In genomic region chr3:188279696-188280398, GRCh38 we compare ENCODE assay signal across 14 cellular contexts.
A peak's percentile ranks its signal among the peaks of the same experiment; 100 is the strongest.
DNase-seq lines count a peak whose midpoint lies in the region; ATAC-seq and TF ChIP-seq lines count a peak whose summit lies in the region.
"Had no signal": no experiment of that assay in that cellular context is flagged by ENCODE, and none has a peak within 500 bp of the region (broad histone marks: within the 10 kb centered on the region; RNA-seq: fewer than 3 reads in every experiment).

No MANE protein-coding gene starts in this region.

- DNase-seq in NCI-H345 (lab: John Stamatoyannopoulos, UW) = peak; percentile 12
- DNase-seq in NCI-H345 treated with DMSO at 0.1 percent for 48 hours (lab: John Stamatoyannopoulos, UW; ENCODE audit: unreplicated experiment) = no peak
- DNase-seq in fibroblast of peridontal ligament (ENCODE audit: extremely low read depth) = peak; percentile 29
- no peak for DNase-seq in activated CD4-positive, alpha-beta memory T cell treated with anti-CD3 and anti-CD28 coated beads for 36 hours
- DNase-seq: DMS 273 treated with DMSO at 0.1 percent for 48 hours, NCI-H446, right lobe of liver had no signal

- H3K4me1 ChIP-seq in OCI-LY1 (ENCODE audit: insufficient read depth, low read length, severe bottlenecking) (peaks cover 37% of the 10 kb centered on the region), skeletal muscle tissue (ENCODE audit: control insufficient read depth in 3 of 3, insufficient read depth in 3 of 3, low read length in 3 of 3) (peaks cover 37 to 48% (median 38%) of the 10 kb centered on the region in 3 donors)

- peak; percentile 73 for TF ChIP-seq CTCF in OCI-LY1 (IDR thresholded peaks at IDR 0.05; ENCODE audit: low read length)

- no peak overlapping the region for H3K27ac Mint-ChIP-seq in activated CD4-positive, alpha-beta memory T cell treated with anti-CD3 and anti-CD28 coated beads for 36 hours
- H3K27ac Mint-ChIP-seq: IgD-negative memory B cell, WTC11 had no signal

- H3K9ac ChIP-seq in OCI-LY1 (ENCODE audit: low read length) (no peak overlapping the region; the same call in 1 of the 2 replicates), skeletal muscle tissue (ENCODE audit: low read depth in 1 of 3, low read length in 3 of 3) (no peak overlapping the region)

- H3K9me3 ChIP-seq in OCI-LY1 (ENCODE audit: low read length) = no peaks in the 10 kb centered on the region
- no peaks in the 10 kb centered on the region for H3K9me3 ChIP-seq in skeletal muscle tissue (ENCODE audit: control insufficient read depth in 3 of 3, low read length in 3 of 3)
- H3K9me3 ChIP-seq: right lobe of liver had no signal

- H3K27me3 ChIP-seq in OCI-LY1 (ENCODE audit: insufficient read depth, low read length) (no peaks in the 10 kb centered on the region), skeletal muscle tissue (ENCODE audit: control insufficient read depth in 3 of 3, insufficient read depth in 3 of 3, low read length in 3 of 3) (no peaks in the 10 kb centered on the region)
- H3K27me3 ChIP-seq: right lobe of liver had no signal

- no peak overlapping the region for H2AFZ ChIP-seq in OCI-LY1 (ENCODE audit: low read length)

- peaks cover 33% of the 10 kb centered on the region for H3K4me1 Mint-ChIP-seq in activated CD4-positive, alpha-beta memory T cell treated with anti-CD3 and anti-CD28 coated beads for 36 hours (ENCODE audit: low read depth)

- H3F3A ChIP-seq in OCI-LY1 (ENCODE audit: insufficient read depth, low read length) = no peaks in the 10 kb centered on the region

- H3K36me3 Mint-ChIP-seq in activated CD4-positive, alpha-beta memory T cell treated with anti-CD3 and anti-CD28 coated beads for 36 hours = no peaks in the 10 kb centered on the region
- H3K36me3 Mint-ChIP-seq: WTC11 had no signal

- POLR2A ChIA-PET in activated CD4-positive, alpha-beta memory T cell treated with anti-CD3 and anti-CD28 coated beads for 36 hours (lab: Charles Lee) = interaction anchor here (0.6 kb wide), 1 partner anchor 548 kb away, joined by 4 read pairs; no protein-coding TSS in a partner anchor

- CTCF ChIA-PET in activated CD4-positive, alpha-beta memory T cell treated with anti-CD3 and anti-CD28 coated beads for 36 hours (lab: Charles Lee) = interaction anchor here (0.6 to 3.0 kb wide), 6 partner anchors 388 to 541 kb away, joined by 3 to 16 read pairs (median 3); no protein-coding TSS in a partner anchor

- H3K4me3 ChIP-seq in OCI-LY1 (ENCODE audit: low read depth, low read length, poor library complexity, severe bottlenecking) (no peak overlapping the region), skeletal muscle tissue (ENCODE audit: low read length in 3 of 3) (no peak overlapping the region)
- H3K4me3 ChIP-seq: GM12878, right lobe of liver had no signal

- no peaks in the 10 kb centered on the region for H3K9me3 Mint-ChIP-seq in activated CD4-positive, alpha-beta memory T cell treated with anti-CD3 and anti-CD28 coated beads for 36 hours
- H3K9me3 Mint-ChIP-seq: IgD-negative memory B cell, WTC11 had no signal

- H3K79me2 ChIP-seq in OCI-LY1 (ENCODE audit: insufficient read depth, low read length) = no peaks in the 10 kb centered on the region

- H3K4me3 Mint-ChIP-seq in activated CD4-positive, alpha-beta memory T cell treated with anti-CD3 and anti-CD28 coated beads for 36 hours = no peak overlapping the region
- H3K4me3 Mint-ChIP-seq: IgD-negative memory B cell, WTC11 had no signal

- H4K20me1 ChIP-seq in OCI-LY1 (ENCODE audit: insufficient read depth, low read length) = no peaks in the 10 kb centered on the region

- H3K27me3 Mint-ChIP-seq in activated CD4-positive, alpha-beta memory T cell treated with anti-CD3 and anti-CD28 coated beads for 36 hours = no peaks in the 10 kb centered on the region
- H3K27me3 Mint-ChIP-seq: IgD-negative memory B cell had no signal

- H3K9me2 ChIP-seq in OCI-LY1 (ENCODE audit: low read depth, low read length) = no peaks in the 10 kb centered on the region

- no peak for ATAC-seq in HG03342 (IDR thresholded peaks at IDR 0.05; ENCODE audit: unreplicated experiment)
- ATAC-seq in HG02973 (IDR thresholded peaks at IDR 0.05; ENCODE audit: unreplicated experiment) = no peak
- ATAC-seq: GM12878, WTC11 had no signal

- H3K36me3 ChIP-seq in OCI-LY1 (ENCODE audit: insufficient read depth, low read length) = no peaks in the 10 kb centered on the region
- no peaks in the 10 kb centered on the region for H3K36me3 ChIP-seq in skeletal muscle tissue (ENCODE audit: control insufficient read depth in 3 of 3, insufficient read depth in 3 of 3, low read length in 3 of 3)
- H3K36me3 ChIP-seq: right lobe of liver had no signal

- intact Hi-C loops in activated CD4-positive, alpha-beta memory T cell treated with anti-CD3 and anti-CD28 coated beads for 36 hours (cut with micrococcal nuclease) = loop anchor here (5.0 to 10.0 kb wide), 2 partner anchors 123 to 215 kb away; no protein-coding TSS in a partner anchor

- no peak overlapping the region for H3K4me2 ChIP-seq in OCI-LY1 (ENCODE audit: low read length)

- H3K27ac ChIP-seq in OCI-LY1 (ENCODE audit: low read depth, low read length, poor library complexity, severe bottlenecking) (no peak overlapping the region), skeletal muscle tissue (ENCODE audit: low read depth, low read length) (peak overlapping the region; percentile 48)
- H3K27ac ChIP-seq: right lobe of liver had no signal

Comparison
In these comparisons a context has a peak if more than half of its experiments do, and no peak if none do; other contexts are left out.
1. DNase-seq: peak in NCI-H345 (single experiment) and fibroblast of peridontal ligament (single experiment); none in NCI-H345 treated with DMSO at 0.1 percent for 48 hours (single experiment) and activated CD4-positive, alpha-beta memory T cell treated with anti-CD3 and anti-CD28 coated beads for 36 hours (single experiment).